Comparison of ENCODE assay signal across 29 cellular contexts in genomic region chr3:182105875-182106274, GRCh38.
DNase-seq lines count a peak whose midpoint lies in the region; ATAC-seq and TF ChIP-seq lines count a peak whose summit lies in the region.
"Had no signal": no experiment of that assay in that cellular context is flagged by ENCODE, and none has a peak within 500 bp of the region (broad histone marks: within the 10 kb centered on the region; RNA-seq: fewer than 3 reads in every experiment).

No MANE protein-coding gene starts in this region.

- H3K27me3 ChIP-seq in A673 (replicated peaks; ENCODE audit: insufficient read depth, low read depth, low read length, poor library complexity), result no peaks in the 10 kb centered on the region
- no peaks in the 10 kb centered on the region for H3K27me3 ChIP-seq in foreskin keratinocyte
- no peaks in the 10 kb centered on the region for H3K27me3 ChIP-seq in gastroesophageal sphincter
- H3K27me3 ChIP-seq: left lung, spleen had no signal

- 69 to 81% methylated on average over 4 of the region's 4 CpGs for WGBS in gastroesophageal sphincter (ENCODE audit: low coverage in 1 of 2), 2 donors

- TF ChIP-seq CTCF in A673 (conservative IDR thresholded peaks at IDR 0.05; ENCODE audit: low read depth, low read length), result no peak
- no peak for TF ChIP-seq CTCF in foreskin keratinocyte (conservative IDR thresholded peaks at IDR 0.05)
- no peak for TF ChIP-seq CTCF in GM13977 (IDR thresholded peaks at IDR 0.05; ENCODE audit: extremely low read depth, insufficient read depth, missing control alignments)
- no peak for TF ChIP-seq CTCF in gastroesophageal sphincter (IDR thresholded peaks at IDR 0.05)

- H3K9me3 ChIP-seq in A673 (ENCODE audit: low read depth, low read length, poor library complexity, severe bottlenecking) (peaks cover 20% of the 10 kb centered on the region), SK-N-MC (ENCODE audit: low read depth, low read length) (0 out of 2 replicates have a peak, but pooled peaks cover 3% of the 10 kb centered on the region), gastroesophageal sphincter (peaks cover 0 to 18% (median 0%) of the 10 kb centered on the region in 3 donors)

- DNase-seq in A673 (ENCODE audit: low spot score), result peak; percentile 55
- DNase-seq in HS-5 (ENCODE audit: low read depth), result peak; percentile 46
- peak; percentile 26 for DNase-seq in SK-N-MC (ENCODE audit: low read depth, low spot score)
- peak; percentile 33 to 56 for DNase-seq in foreskin keratinocyte
- DNase-seq in central memory CD4-positive, alpha-beta T cell, result no peak
- no peak for DNase-seq in GM13977 (ENCODE audit: low spot score)
- DNase-seq: activated CD4-positive, alpha-beta memory T cell treated with anti-CD3 and anti-CD28 coated beads, Interleukin-2, amount 10 ng/mL, durations not matched to agents 7 days and 5 days; activated CD8-positive, alpha-beta memory T cell treated with anti-CD3 and anti-CD28 coated beads, Interleukin-2, amount 50 U/mL, for 48 hours; activated naive CD4-positive, alpha-beta T cell treated with Interleukin-2 at 50 U/mL for 16 hours; CD4-positive, alpha-beta memory T cell; cerebellar nuclear complex; H9; hypothalamus; left lung; NCI-H1092; NCI-H1694; NCI-H2171; NCI-H526; PC-9; right cardiac atrium; SHP77 treated with DMSO at 0.1 percent for 48 hours; spleen; stimulated activated CD4-positive, alpha-beta T cell treated with anti-CD3 and anti-CD28 coated beads, Interleukin-2, amount 100 ng/mL, for 24 hours; stimulated activated naive CD8-positive, alpha-beta T cell treated with anti-CD3 and anti-CD28 coated beads, Interleukin-15, amount 100 ng/mL, for 72 hours had no signal

- in situ Hi-C loops in GM13977 (cut with MboI; ENCODE audit: low pct_unique_long_range_greater_than_20kb, low sequenced_read_pairs, unreplicated experiment), result no loop called here

- H3K27ac ChIP-seq in A673 (ENCODE audit: low read depth, low read length, poor library complexity, severe bottlenecking) (no peak overlapping the region), SK-N-MC (no peak overlapping the region), foreskin keratinocyte (peak overlapping the region; percentile 65), gastroesophageal sphincter (no peak overlapping the region)
- H3K27ac ChIP-seq: A549, left lung, parathyroid adenoma, PC-9, spleen had no signal

- POLR2A ChIA-PET in A673 (lab: Charles Lee; ENCODE audit: low non-redundant PET), result no interaction called here

- H3K36me3 ChIP-seq in A673 (ENCODE audit: insufficient read depth, low read length, poor library complexity, severe bottlenecking), result no peaks in the 10 kb centered on the region
- no peaks in the 10 kb centered on the region for H3K36me3 ChIP-seq in SK-N-MC (ENCODE audit: insufficient read depth, low read length)
- no peaks in the 10 kb centered on the region for H3K36me3 ChIP-seq in gastroesophageal sphincter
- H3K36me3 ChIP-seq: left lung, spleen had no signal

- TF ChIP-seq EP300 in gastroesophageal sphincter (IDR thresholded peaks at IDR 0.05), result no peak

- no peak overlapping the region for H3K9ac ChIP-seq in SK-N-MC (ENCODE audit: insufficient read length)
- H3K9ac ChIP-seq: parathyroid adenoma had no signal

- ATAC-seq in foreskin keratinocyte (peak; percentile 78), HG02852 (IDR thresholded peaks at IDR 0.05; ENCODE audit: unreplicated experiment) (no peak), gastroesophageal sphincter (no peak)
- ATAC-seq: A549; GM12878; left lung; right cardiac atrium; stimulated activated naive CD8-positive, alpha-beta T cell treated with anti-CD3 and anti-CD28 coated beads, Interleukin-15, amount 100 ng/mL, for 72 hours had no signal

- H3K4me1 ChIP-seq in A673 (ENCODE audit: insufficient read depth, low read length, poor library complexity, severe bottlenecking), result peaks cover 4% of the 10 kb centered on the region
- H3K4me1 ChIP-seq in foreskin keratinocyte, result peaks cover 19% of the 10 kb centered on the region
- no peaks in the 10 kb centered on the region for H3K4me1 ChIP-seq in gastroesophageal sphincter
- H3K4me1 ChIP-seq: A549, left lung, parathyroid adenoma, spleen had no signal

- H3K4me3 ChIP-seq in A673 (ENCODE audit: low read depth, low read length, poor library complexity, severe bottlenecking), result no peak overlapping the region
- no peak overlapping the region for H3K4me3 ChIP-seq in SK-N-MC
- no peak overlapping the region for H3K4me3 ChIP-seq in gastroesophageal sphincter
- H3K4me3 ChIP-seq: A549, GM12878, left lung, PC-9, spleen had no signal

- CTCF ChIA-PET in A673 (lab: Charles Lee), result no interaction called here

- no TSS peak for BruUV-seq in A673 (replicated peaks; lab: Mats Ljungman, UMichigan)

- no peak for TF ChIP-seq POLR2A in gastroesophageal sphincter (IDR thresholded peaks at IDR 0.05)

- intact Hi-C loops in A673 (cut with micrococcal nuclease; ENCODE audit: unreplicated experiment), result no loop called here

Comparison
In these comparisons a context has a peak if more than half of its experiments do, and no peak if none do; other contexts are left out.
1. DNase-seq: peak in A673 (single experiment), HS-5 (single experiment), SK-N-MC (single experiment) and foreskin keratinocyte (2 of 2); none in central memory CD4-positive, alpha-beta T cell (single experiment) and GM13977 (single experiment).